ENCODE assay signal across 38 cellular contexts in genomic region chr12:72288436-72288835, GRCh38. TPM values are rescaled to one million over a fixed set of nuclear protein-coding genes. Genes with fewer than 3 reads are reported as not detected.
"Had no signal": no experiment of that assay in that cellular context is flagged by ENCODE, and none has a peak within 500 bp of the region (broad histone marks: within the 10 kb centered on the region; RNA-seq: fewer than 3 reads in every experiment).

No MANE protein-coding gene starts in this region.

- H3K36me3 Mint-ChIP-seq: activated CD4-positive, alpha-beta memory T cell treated with anti-CD3 and anti-CD28 coated beads for 36 hours; activated naive CD4-positive, alpha-beta T cell treated with anti-CD3 and anti-CD28 coated beads, Interleukin-2, amount 50 U/mL, for 72 hours; activated naive CD8-positive, alpha-beta T cell treated with anti-CD3 and anti-CD28 coated beads for 36 hours had no signal

- H3K4me3 ChIP-seq: adrenal gland, body of pancreas, breast epithelium had no signal

- H3K27ac ChIP-seq: adrenal gland, body of pancreas, brain microvascular endothelial cell, breast epithelium, VCaP had no signal

- H3K27me3 ChIP-seq: adrenal gland, body of pancreas, brain microvascular endothelial cell, breast epithelium had no signal

- H3K4me1 ChIP-seq: adrenal gland, body of pancreas, breast epithelium had no signal

- ATAC-seq: activated CD8-positive, alpha-beta T cell treated with anti-CD3 and anti-CD28 coated beads for 36 hours; activated naive CD4-positive, alpha-beta T cell treated with anti-CD3 and anti-CD28 coated beads, Interleukin-2, amount 50 U/mL, for 72 hours; activated T-cell treated with anti-CD3 and anti-CD28 coated beads, Interleukin-2, amount 50 U/mL, for 4 hours; activated T-cell treated with anti-CD3 and anti-CD28 coated beads, Interleukin-2, amount 50 U/mL, for 72 hours; activated T-helper 17 cell treated with anti-CD3 and anti-CD28 coated beads, Interleukin-2, amount 50 U/mL, for 72 hours; body of pancreas had no signal

- DNase-seq: activated B cell treated with CpG ODN at 0.5 μM for 24 hours; activated CD4-positive, alpha-beta memory T cell treated with anti-CD3 and anti-CD28 coated beads for 36 hours; activated CD4-positive, alpha-beta T cell treated with anti-CD3 and anti-CD28 coated beads for 4 hours; activated CD4-positive, alpha-beta T cell treated with anti-CD3 and anti-CD28 coated beads, Interleukin-2, amount 10 ng/mL, durations not matched to agents 24 days and 14 days; activated CD4-positive, alpha-beta T cell treated with anti-CD3 and anti-CD28 coated beads, Interleukin-2, amount 50 U/mL, for 1 hour; activated CD4-positive, alpha-beta T cell treated with anti-CD3 and anti-CD28 coated beads, Interleukin-2, amount 50 U/mL, for 4 hours; activated CD4-positive, CD25-positive, alpha-beta regulatory T cell treated with anti-CD3 and anti-CD28 coated beads, Interleukin-2, amount 50 U/mL, for 72 hours; activated CD8-positive, alpha-beta memory T cell treated with anti-CD3 and anti-CD28 coated beads, Interleukin-2, amount 50 U/mL, for 4 hours; activated CD8-positive, alpha-beta T cell treated with anti-CD3 and anti-CD28 coated beads for 36 hours; activated effector memory CD4-positive, alpha-beta T cell treated with anti-CD3 and anti-CD28 coated beads, Interleukin-2, amount 50 U/mL, for 16 hours; activated gamma-delta T cell treated with Interleukin-2 at 50 U/mL for 16 hours; activated naive CD4-positive, alpha-beta T cell; activated naive CD4-positive, alpha-beta T cell treated with anti-CD3 and anti-CD28 coated beads for 36 hours; activated naive CD4-positive, alpha-beta T cell treated with anti-CD3 and anti-CD28 coated beads, Interleukin-2, amount 50 U/mL, for 16 hours; activated naive CD8-positive, alpha-beta T cell treated with anti-CD3 and anti-CD28 coated beads for 36 hours; activated T-cell treated with anti-CD3 and anti-CD28 coated beads for 4 hours; activated T-cell treated with anti-CD3 and anti-CD28 coated beads, Interleukin-2, amount 50 U/mL, for 1 hour; activated T-cell treated with anti-CD3 and anti-CD28 coated beads, Interleukin-2, amount 50 U/mL, for 4 hours; activated T-cell treated with anti-CD3 and anti-CD28 coated beads, Interleukin-2, amount 50 U/mL, for 72 hours; adrenal gland; amniotic stem cell; aorta; body of pancreas; brain microvascular endothelial cell; central memory CD4-positive, alpha-beta T cell; T-helper 1 cell; T-helper 2 cell; T-helper 9 cell had no signal

- H3K9me3 Mint-ChIP-seq: activated B cell treated with CpG ODN at 0.5 μM for 24 hours; activated CD4-positive, alpha-beta T cell treated with anti-CD3 and anti-CD28 coated beads, Interleukin-2, amount 10 ng/mL, durations not matched to agents 24 days and 14 days; activated CD8-positive, alpha-beta T cell treated with anti-CD3 and anti-CD28 coated beads for 36 hours; activated naive CD4-positive, alpha-beta T cell treated with anti-CD3 and anti-CD28 coated beads for 36 hours; activated T-cell treated with anti-CD3 and anti-CD28 coated beads, Interleukin-2, amount 50 U/mL, for 4 hours; activated T-helper 1 cell treated with anti-CD3 and anti-CD28 coated beads, Interleukin-12 subunit alpha, Interleukin-12 subunit beta, Interleukin-2, Interleukin-4 antibody, amounts not matched to agents 30 ng/mL and 10 ng/mL and 1 ng/mL, durations not matched to agents 14 hours and 24 hours and 36 hours; T-helper 1 cell treated with Interleukin-12 subunit alpha and Interleukin-12 subunit beta and Interleukin-4 antibody, amounts not matched to agents 30 μg/mL and 1 μg/mL, for 36 hours; T-helper 2 cell treated with Interferon-gamma antibody and Interleukin-4, amounts not matched to agents 5 μg/mL and 100 μg/mL, for 36 hours had no signal

- H3K27ac Mint-ChIP-seq: activated B cell treated with CpG ODN at 0.5 μM for 24 hours; activated CD4-positive, alpha-beta memory T cell treated with anti-CD3 and anti-CD28 coated beads for 36 hours; activated CD4-positive, alpha-beta T cell treated with anti-CD3 and anti-CD28 coated beads, Interleukin-2, amount 10 ng/mL, durations not matched to agents 24 days and 14 days; activated CD8-positive, alpha-beta T cell treated with anti-CD3 and anti-CD28 coated beads for 36 hours; activated naive CD4-positive, alpha-beta T cell treated with anti-CD3 and anti-CD28 coated beads for 36 hours; activated naive CD4-positive, alpha-beta T cell treated with anti-CD3 and anti-CD28 coated beads, Interleukin-2, amount 50 U/mL, for 72 hours; activated naive CD8-positive, alpha-beta T cell treated with anti-CD3 and anti-CD28 coated beads for 36 hours; activated T-cell treated with anti-CD3 and anti-CD28 coated beads, Interleukin-2, amount 50 U/mL, for 72 hours; activated T-helper 1 cell treated with anti-CD3 and anti-CD28 coated beads, Interleukin-12 subunit alpha, Interleukin-12 subunit beta, Interleukin-2, Interleukin-4 antibody, amounts not matched to agents 30 ng/mL and 10 ng/mL and 1 ng/mL, durations not matched to agents 14 hours and 24 hours and 36 hours; activated T-helper 17 cell treated with anti-CD3 and anti-CD28 coated beads, Interleukin-2, amount 50 U/mL, for 72 hours; T-helper 1 cell treated with Interleukin-12 subunit alpha and Interleukin-12 subunit beta and Interleukin-4 antibody, amounts not matched to agents 30 μg/mL and 1 μg/mL, for 36 hours; T-helper 2 cell treated with Interferon-gamma antibody and Interleukin-4, amounts not matched to agents 5 μg/mL and 100 μg/mL, for 36 hours had no signal

- FAIRE-seq: astrocyte, TTC549 had no signal

- H3K9me3 ChIP-seq: adrenal gland, body of pancreas, breast epithelium had no signal

- H3K27me3 Mint-ChIP-seq: activated B cell treated with CpG ODN at 0.5 μM for 24 hours; activated CD4-positive, alpha-beta memory T cell treated with anti-CD3 and anti-CD28 coated beads for 36 hours; activated CD4-positive, alpha-beta T cell treated with anti-CD3 and anti-CD28 coated beads, Interleukin-2, amount 10 ng/mL, durations not matched to agents 24 days and 14 days; activated naive CD8-positive, alpha-beta T cell treated with anti-CD3 and anti-CD28 coated beads for 36 hours; activated T-helper 17 cell treated with anti-CD3 and anti-CD28 coated beads, Interleukin-2, amount 50 U/mL, for 72 hours had no signal

- H3K4me3 Mint-ChIP-seq: activated B cell treated with CpG ODN at 0.5 μM for 24 hours; activated CD4-positive, alpha-beta memory T cell treated with anti-CD3 and anti-CD28 coated beads for 36 hours; activated CD4-positive, alpha-beta T cell treated with anti-CD3 and anti-CD28 coated beads, Interleukin-2, amount 10 ng/mL, durations not matched to agents 24 days and 14 days; activated CD8-positive, alpha-beta T cell treated with anti-CD3 and anti-CD28 coated beads for 36 hours; activated naive CD4-positive, alpha-beta T cell treated with anti-CD3 and anti-CD28 coated beads for 36 hours; activated naive CD8-positive, alpha-beta T cell treated with anti-CD3 and anti-CD28 coated beads for 36 hours; activated T-cell treated with anti-CD3 and anti-CD28 coated beads, Interleukin-2, amount 50 U/mL, for 4 hours; activated T-cell treated with anti-CD3 and anti-CD28 coated beads, Interleukin-2, amount 50 U/mL, for 72 hours; activated T-helper 1 cell treated with anti-CD3 and anti-CD28 coated beads, Interleukin-12 subunit alpha, Interleukin-12 subunit beta, Interleukin-2, Interleukin-4 antibody, amounts not matched to agents 30 ng/mL and 10 ng/mL and 1 ng/mL, durations not matched to agents 14 hours and 24 hours and 36 hours; activated T-helper 17 cell treated with anti-CD3 and anti-CD28 coated beads, Interleukin-2, amount 50 U/mL, for 72 hours; T-helper 1 cell treated with Interleukin-12 subunit alpha and Interleukin-12 subunit beta and Interleukin-4 antibody, amounts not matched to agents 30 μg/mL and 1 μg/mL, for 36 hours; T-helper 2 cell treated with Interferon-gamma antibody and Interleukin-4, amounts not matched to agents 5 μg/mL and 100 μg/mL, for 36 hours had no signal

- H3K4me1 Mint-ChIP-seq: activated B cell treated with CpG ODN at 0.5 μM for 24 hours; activated CD4-positive, alpha-beta T cell treated with anti-CD3 and anti-CD28 coated beads, Interleukin-2, amount 10 ng/mL, durations not matched to agents 24 days and 14 days; activated naive CD8-positive, alpha-beta T cell treated with anti-CD3 and anti-CD28 coated beads for 36 hours; activated T-helper 17 cell treated with anti-CD3 and anti-CD28 coated beads, Interleukin-2, amount 50 U/mL, for 72 hours had no signal

- H3K36me3 ChIP-seq: adrenal gland, brain microvascular endothelial cell, breast epithelium had no signal

RNA-seq across cellular contexts. Expression of gene TRHDE, which starts 16.3 kb away (rescaled TPM):
- total RNA-seq: activated B cell treated with CpG ODN at 0.5 μM for 24 hours; activated CD4-positive, alpha-beta memory T cell treated with anti-CD3 and anti-CD28 coated beads for 36 hours; activated CD4-positive, alpha-beta T cell treated with anti-CD3 and anti-CD28 coated beads, Interleukin-2, amount 10 ng/mL, durations not matched to agents 24 days and 14 days; activated CD8-positive, alpha-beta memory T cell treated with anti-CD3 and anti-CD28 coated beads for 36 hours; activated CD8-positive, alpha-beta T cell treated with anti-CD3 and anti-CD28 coated beads for 36 hours; activated naive CD4-positive, alpha-beta T cell treated with anti-CD3 and anti-CD28 coated beads for 36 hours; activated naive CD4-positive, alpha-beta T cell treated with anti-CD3 and anti-CD28 coated beads, Interleukin-2, amount 50 U/mL, for 72 hours; activated naive CD8-positive, alpha-beta T cell treated with anti-CD3 and anti-CD28 coated beads for 36 hours; activated T-cell treated with anti-CD3 and anti-CD28 coated beads, Interleukin-2, amount 50 U/mL, for 4 hours; activated T-cell treated with anti-CD3 and anti-CD28 coated beads, Interleukin-2, amount 50 U/mL, for 72 hours; activated T-helper 1 cell treated with anti-CD3 and anti-CD28 coated beads, Interleukin-12 subunit alpha, Interleukin-12 subunit beta, Interleukin-2, Interleukin-4 antibody, amounts not matched to agents 30 ng/mL and 10 ng/mL and 1 ng/mL, durations not matched to agents 14 hours and 24 hours and 36 hours; activated T-helper 17 cell treated with anti-CD3 and anti-CD28 coated beads, Interleukin-2, amount 50 U/mL, for 72 hours had no signal
